Comparison of ENCODE assay signal across 11 cellular contexts in the genomic region with DNA sequence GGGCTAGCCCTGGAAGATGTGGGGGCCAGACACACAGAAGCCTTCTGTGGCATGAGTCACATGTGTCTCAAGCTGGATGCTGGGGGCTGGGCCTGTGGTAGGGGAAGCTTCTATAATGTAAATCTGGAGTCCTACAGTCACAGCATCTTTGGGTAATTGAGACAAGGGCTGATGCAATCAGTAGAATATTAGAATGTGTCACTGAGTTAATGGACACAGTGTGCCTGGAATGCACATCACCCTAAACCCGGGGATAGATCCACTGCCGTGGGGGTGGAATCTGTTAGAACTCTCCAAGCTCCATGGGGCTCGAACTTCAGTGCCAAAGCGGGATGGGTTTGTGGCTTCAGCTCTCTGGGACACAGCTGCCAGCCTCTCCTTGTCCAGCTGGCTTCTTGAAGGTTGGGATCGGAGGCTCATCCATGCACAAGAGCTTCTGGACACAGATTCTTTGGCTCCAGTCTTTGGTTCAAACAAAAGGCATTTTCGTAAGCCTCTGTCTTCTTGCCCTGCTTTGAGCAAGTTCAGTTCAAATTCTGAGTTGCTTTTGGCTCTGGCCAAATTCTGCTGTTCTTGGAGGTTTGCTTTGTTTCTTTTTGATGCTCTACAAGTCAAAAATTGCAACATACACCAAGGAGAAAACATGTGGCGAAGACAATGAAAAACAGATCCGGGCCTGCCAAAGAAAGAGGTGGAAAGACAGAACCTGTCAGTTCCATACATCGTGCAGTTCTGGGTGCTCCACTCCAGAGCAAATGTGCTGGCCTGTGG.
A peak's percentile ranks its signal among the peaks of the same experiment; 100 is the strongest.
DNase-seq lines count a peak whose midpoint lies in the region; ATAC-seq and TF ChIP-seq lines count a peak whose summit lies in the region.
"Had no signal": no experiment of that assay in that cellular context is flagged by ENCODE, and none has a peak within 500 bp of the region (broad histone marks: within the 10 kb centered on the region; RNA-seq: fewer than 3 reads in every experiment).

No MANE protein-coding gene starts in this region.

- H3K4me2 ChIP-seq in GM23248 (ENCODE audit: unreplicated experiment): peak overlapping the region; percentile 58

- 6 to 9% methylated on average over 9 of the region's 9 CpGs for WGBS in GM23248 (ENCODE audit: low coverage in 1 of 2, low lambda C conversion rate in 2 of 2, missing lambda C conversion rate in 2 of 2), 2 experiments
- WGBS in heart right ventricle, 2 donors: 80 to 86% methylated on average over 9 of the region's 9 CpGs

- CTCF ChIA-PET in CD4-positive, alpha-beta memory T cell (lab: Charles Lee; ENCODE audit: partially characterized antibody): no interaction called here

- H3K9me3 ChIP-seq in GM23248 (ENCODE audit: low read depth) (no peaks in the 10 kb centered on the region), ascending aorta (no peaks in the 10 kb centered on the region), heart right ventricle (no peaks in the 10 kb centered on the region)
- no peaks in the 10 kb centered on the region for H3K9me3 ChIP-seq in CD4-positive, alpha-beta memory T cell (ENCODE audit: control insufficient read depth in 1 of 2, low read length in 2 of 2)

- H3K4me3 ChIP-seq in GM23248: peak overlapping the region; percentile 17
- H3K4me3 ChIP-seq in ascending aorta: no peak overlapping the region
- no peak overlapping the region for H3K4me3 ChIP-seq in heart right ventricle
- no peak overlapping the region for H3K4me3 ChIP-seq in CD4-positive, alpha-beta memory T cell (ENCODE audit: low read length in 2 of 2)

- H3K27me3 Mint-ChIP-seq in CD4-positive, alpha-beta memory T cell: no peaks in the 10 kb centered on the region

- H3K9me3 Mint-ChIP-seq in stimulated activated effector memory CD8-positive, alpha-beta T cell treated with anti-CD3 and anti-CD28 coated beads, Interleukin-12 subunit alpha, Interleukin-12 subunit beta, amount 100 ng/mL, for 72 hours: no peaks in the 10 kb centered on the region
- no peaks in the 10 kb centered on the region for H3K9me3 Mint-ChIP-seq in CD4-positive, alpha-beta memory T cell
- H3K9me3 Mint-ChIP-seq: activated T-helper 1 cell treated with anti-CD3 and anti-CD28 coated beads, Interleukin-12 subunit alpha, Interleukin-12 subunit beta, Interleukin-2, Interleukin-4 antibody, amounts not matched to agents 30 ng/mL and 10 ng/mL and 1 ng/mL, durations not matched to agents 14 hours and 24 hours and 36 hours had no signal

- DNase-seq in GM23248 (peak; percentile 89), ascending aorta (ENCODE audit: low spot score in 2 of 2) (no peak), heart right ventricle (no peak), ACHN (no peak)
- DNase-seq in stimulated activated effector memory CD8-positive, alpha-beta T cell treated with anti-CD3 and anti-CD28 coated beads, Interleukin-12 subunit alpha, Interleukin-12 subunit beta, amount 100 ng/mL, for 72 hours (ENCODE audit: low spot score in 2 of 2): no peak
- DNase-seq in CD4-positive, alpha-beta memory T cell: no peak
- DNase-seq in activated CD4-positive, alpha-beta T cell treated with anti-CD3 and anti-CD28 coated beads for 1 hour: no peak
- DNase-seq: dermis blood vessel endothelial cell, MM.1S had no signal

- peaks cover 41% of the 10 kb centered on the region for H3K4me1 ChIP-seq in GM23248 (ENCODE audit: insufficient read depth)
- H3K4me1 ChIP-seq in ascending aorta: peaks cover 3 to 38% of the 10 kb centered on the region in 2 donors
- H3K4me1 ChIP-seq in heart right ventricle: peaks cover 0 to 42% (median 18%) of the 10 kb centered on the region in 9 donors
- H3K4me1 ChIP-seq in CD4-positive, alpha-beta memory T cell (ENCODE audit: insufficient read depth, low read length): peaks cover 15% of the 10 kb centered on the region

- H3K27me3 ChIP-seq in GM23248 (replicated peaks; ENCODE audit: insufficient read depth) (no peaks in the 10 kb centered on the region), ascending aorta (no peaks in the 10 kb centered on the region), heart right ventricle (no peaks in the 10 kb centered on the region)
- no peaks in the 10 kb centered on the region for H3K27me3 ChIP-seq in CD4-positive, alpha-beta memory T cell (ENCODE audit: insufficient read depth, low read length)

- peaks cover 34% of the 10 kb centered on the region for H3F3A ChIP-seq in GM23248 (ENCODE audit: insufficient read depth)

- ATAC-seq in heart right ventricle (peak in 7 of 8 donors; percentile 10 to 58 (median 33)), GM21367 (IDR thresholded peaks at IDR 0.05; ENCODE audit: unreplicated experiment) (no peak)
- peak; percentile 33 for ATAC-seq in stimulated activated effector memory CD8-positive, alpha-beta T cell treated with anti-CD3 and anti-CD28 coated beads, Interleukin-12 subunit alpha, Interleukin-12 subunit beta, amount 100 ng/mL, for 72 hours

- H3K27ac Mint-ChIP-seq in stimulated activated effector memory CD8-positive, alpha-beta T cell treated with anti-CD3 and anti-CD28 coated beads, Interleukin-12 subunit alpha, Interleukin-12 subunit beta, amount 100 ng/mL, for 72 hours: no peak overlapping the region
- H3K27ac Mint-ChIP-seq in CD4-positive, alpha-beta memory T cell: peak overlapping the region in 3 of 7 donors; percentile 38 to 83 (median 44)
- H3K27ac Mint-ChIP-seq: activated T-helper 1 cell treated with anti-CD3 and anti-CD28 coated beads, Interleukin-12 subunit alpha, Interleukin-12 subunit beta, Interleukin-2, Interleukin-4 antibody, amounts not matched to agents 30 ng/mL and 10 ng/mL and 1 ng/mL, durations not matched to agents 14 hours and 24 hours and 36 hours had no signal

- no peaks in the 10 kb centered on the region for H3K36me3 ChIP-seq in GM23248 (ENCODE audit: low read depth)
- no peaks in the 10 kb centered on the region for H3K36me3 ChIP-seq in ascending aorta
- H3K36me3 ChIP-seq in heart right ventricle: no peaks in the 10 kb centered on the region
- no peaks in the 10 kb centered on the region for H3K36me3 ChIP-seq in CD4-positive, alpha-beta memory T cell (ENCODE audit: insufficient read depth, low read length)

- H3K36me3 Mint-ChIP-seq in stimulated activated effector memory CD8-positive, alpha-beta T cell treated with anti-CD3 and anti-CD28 coated beads, Interleukin-12 subunit alpha, Interleukin-12 subunit beta, amount 100 ng/mL, for 72 hours: no peaks in the 10 kb centered on the region
- no peaks in the 10 kb centered on the region for H3K36me3 Mint-ChIP-seq in CD4-positive, alpha-beta memory T cell

- peak overlapping the region; percentile 38 for H2AFZ ChIP-seq in GM23248

- no peaks in the 10 kb centered on the region for H3K79me2 ChIP-seq in GM23248 (ENCODE audit: insufficient read depth)

- in situ Hi-C loops in GM23248 (cut with MboI) (no loop called here), ACHN (cut with HindIII; ENCODE audit: low pct_ligation_motif_present, low pct_unique_long_range_greater_than_20kb, low sequenced_read_pairs) (no loop called here)

- peaks cover 23% of the 10 kb centered on the region for H3K4me1 Mint-ChIP-seq in stimulated activated effector memory CD8-positive, alpha-beta T cell treated with anti-CD3 and anti-CD28 coated beads, Interleukin-12 subunit alpha, Interleukin-12 subunit beta, amount 100 ng/mL, for 72 hours
- peaks cover 18 to 35% (median 23%) of the 10 kb centered on the region in 4 donors for H3K4me1 Mint-ChIP-seq in CD4-positive, alpha-beta memory T cell

- no peak overlapping the region for H3K4me3 Mint-ChIP-seq in stimulated activated effector memory CD8-positive, alpha-beta T cell treated with anti-CD3 and anti-CD28 coated beads, Interleukin-12 subunit alpha, Interleukin-12 subunit beta, amount 100 ng/mL, for 72 hours
- H3K4me3 Mint-ChIP-seq in CD4-positive, alpha-beta memory T cell: no peak overlapping the region
- H3K4me3 Mint-ChIP-seq: activated T-helper 1 cell treated with anti-CD3 and anti-CD28 coated beads, Interleukin-12 subunit alpha, Interleukin-12 subunit beta, Interleukin-2, Interleukin-4 antibody, amounts not matched to agents 30 ng/mL and 10 ng/mL and 1 ng/mL, durations not matched to agents 14 hours and 24 hours and 36 hours had no signal

- peak overlapping the region; percentile 54 for H3K9ac ChIP-seq in GM23248

- intact Hi-C loops in ascending aorta (cut with DNase I): no loop called here
- intact Hi-C loops in heart right ventricle (cut with DNase I): loop anchor here in 1 of 10 donors (10.0 kb wide), 1 partner anchor 149 kb away; no protein-coding TSS in a partner anchor
- intact Hi-C loops in CD4-positive, alpha-beta memory T cell (cut with micrococcal nuclease): no loop called here

- TF ChIP-seq CTCF in ascending aorta (IDR thresholded peaks at IDR 0.05): no peak
- no peak for TF ChIP-seq CTCF in heart right ventricle (IDR thresholded peaks at IDR 0.05)

- no peaks in the 10 kb centered on the region for H4K20me1 ChIP-seq in GM23248 (ENCODE audit: insufficient read depth)

- POLR2A ChIA-PET in CD4-positive, alpha-beta memory T cell (lab: Charles Lee; ENCODE audit: partially characterized antibody): no interaction called here

- no peaks in the 10 kb centered on the region for H3K9me2 ChIP-seq in GM23248 (ENCODE audit: insufficient read depth)

- H3K27ac ChIP-seq in GM23248 (peak overlapping the region; percentile 83), ascending aorta (peak overlapping the region; percentile 50 to 56), heart right ventricle (peak overlapping the region in 4 of 10 donors; percentile 1 to 89 (median 22))
- no peak overlapping the region for H3K27ac ChIP-seq in CD4-positive, alpha-beta memory T cell (ENCODE audit: low read depth, low read length)
